ENCODE assay signal across 34 cellular contexts in genomic region chr3:176816937-176817336, GRCh38.
"Had no signal": no experiment of that assay in that cellular context is flagged by ENCODE, and none has a peak within 500 bp of the region (broad histone marks: within the 10 kb centered on the region; RNA-seq: fewer than 3 reads in every experiment).

No MANE protein-coding gene starts in this region.

- H3K27ac ChIP-seq: KMS-11 had no signal

- H3K36me3 ChIP-seq: MG63 had no signal

- H3K9me3 ChIP-seq: MG63 had no signal

- H3K4me3 ChIP-seq: MG63 had no signal

- DNase-seq: Karpas-422, Kasumi-1, MG63, MM.1S, MV-4-11, NCI-H1048, NCI-H1092, NCI-H1092 treated with DMSO at 0.1 percent for 48 hours, NCI-H1105, NCI-H1105 treated with DMSO at 0.1 percent for 48 hours, NCI-H1417, NCI-H1417 treated with DMSO at 0.1 percent for 48 hours, NCI-H1436, NCI-H1436 treated with DMSO at 0.1 percent for 48 hours, NCI-H146, NCI-H1694, NCI-H1694 treated with DMSO at 0.1 percent for 48 hours, NCI-H187, NCI-H187 treated with DMSO at 0.1 percent for 48 hours, NCI-H1930, NCI-H2029, NCI-H2029 treated with DMSO at 0.1 percent for 48 hours, NCI-H2081, NCI-H2081 treated with DMSO at 0.1 percent for 48 hours, NCI-H2107, NCI-H2171, NCI-H2171 treated with DMSO at 0.1 percent for 48 hours, NCI-H2227 treated with DMSO at 0.1 percent for 48 hours, NCI-H226, NCI-H345, NCI-H446, NCI-H446 treated with DMSO at 0.1 percent for 48 hours, NCI-H510A had no signal

- H3K27me3 ChIP-seq: MG63 had no signal
